1 cellular context compared by ENCODE assay signal in the genomic region with DNA sequence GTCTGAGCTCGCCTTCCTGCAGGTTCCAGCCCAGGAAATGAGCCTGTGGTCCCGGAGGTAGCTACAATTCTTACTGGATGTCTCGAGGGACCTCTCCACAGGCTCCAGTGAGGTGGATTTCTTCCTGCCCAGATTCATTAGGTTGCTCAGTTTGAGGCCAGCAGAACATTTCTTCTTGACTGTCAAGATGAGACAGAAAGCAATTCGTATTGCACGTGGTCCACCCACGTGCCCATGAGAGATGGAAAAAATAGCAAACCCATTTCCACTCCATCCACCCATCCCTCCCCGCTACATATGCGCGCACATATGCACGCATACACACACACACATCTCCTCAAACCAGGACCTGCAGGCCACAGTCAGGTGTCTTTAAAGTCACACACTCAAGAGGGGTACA.
TF ChIP-seq lines count a peak whose summit lies in the region.

No MANE protein-coding gene starts in this region.

TF ChIP-seq in Ishikawa, 13 proteins besides CTCF, POLR2A, EP300 and RAD21:
- TF ChIP-seq, protein P1, sequence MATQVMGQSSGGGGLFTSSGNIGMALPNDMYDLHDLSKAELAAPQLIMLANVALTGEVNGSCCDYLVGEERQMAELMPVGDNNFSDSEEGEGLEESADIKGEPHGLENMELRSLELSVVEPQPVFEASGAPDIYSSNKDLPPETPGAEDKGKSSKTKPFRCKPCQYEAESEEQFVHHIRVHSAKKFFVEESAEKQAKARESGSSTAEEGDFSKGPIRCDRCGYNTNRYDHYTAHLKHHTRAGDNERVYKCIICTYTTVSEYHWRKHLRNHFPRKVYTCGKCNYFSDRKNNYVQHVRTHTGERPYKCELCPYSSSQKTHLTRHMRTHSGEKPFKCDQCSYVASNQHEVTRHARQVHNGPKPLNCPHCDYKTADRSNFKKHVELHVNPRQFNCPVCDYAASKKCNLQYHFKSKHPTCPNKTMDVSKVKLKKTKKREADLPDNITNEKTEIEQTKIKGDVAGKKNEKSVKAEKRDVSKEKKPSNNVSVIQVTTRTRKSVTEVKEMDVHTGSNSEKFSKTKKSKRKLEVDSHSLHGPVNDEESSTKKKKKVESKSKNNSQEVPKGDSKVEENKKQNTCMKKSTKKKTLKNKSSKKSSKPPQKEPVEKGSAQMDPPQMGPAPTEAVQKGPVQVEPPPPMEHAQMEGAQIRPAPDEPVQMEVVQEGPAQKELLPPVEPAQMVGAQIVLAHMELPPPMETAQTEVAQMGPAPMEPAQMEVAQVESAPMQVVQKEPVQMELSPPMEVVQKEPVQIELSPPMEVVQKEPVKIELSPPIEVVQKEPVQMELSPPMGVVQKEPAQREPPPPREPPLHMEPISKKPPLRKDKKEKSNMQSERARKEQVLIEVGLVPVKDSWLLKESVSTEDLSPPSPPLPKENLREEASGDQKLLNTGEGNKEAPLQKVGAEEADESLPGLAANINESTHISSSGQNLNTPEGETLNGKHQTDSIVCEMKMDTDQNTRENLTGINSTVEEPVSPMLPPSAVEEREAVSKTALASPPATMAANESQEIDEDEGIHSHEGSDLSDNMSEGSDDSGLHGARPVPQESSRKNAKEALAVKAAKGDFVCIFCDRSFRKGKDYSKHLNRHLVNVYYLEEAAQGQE (IDR thresholded peaks at IDR 0.05; ENCODE audit: low read depth): no peak
- TF ChIP-seq, protein P2, sequence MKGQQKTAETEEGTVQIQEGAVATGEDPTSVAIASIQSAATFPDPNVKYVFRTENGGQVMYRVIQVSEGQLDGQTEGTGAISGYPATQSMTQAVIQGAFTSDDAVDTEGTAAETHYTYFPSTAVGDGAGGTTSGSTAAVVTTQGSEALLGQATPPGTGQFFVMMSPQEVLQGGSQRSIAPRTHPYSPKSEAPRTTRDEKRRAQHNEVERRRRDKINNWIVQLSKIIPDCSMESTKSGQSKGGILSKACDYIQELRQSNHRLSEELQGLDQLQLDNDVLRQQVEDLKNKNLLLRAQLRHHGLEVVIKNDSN (IDR thresholded peaks at IDR 0.05): no peak
- TF ChIP-seq FOXM1 (IDR thresholded peaks at IDR 0.05; ENCODE audit: borderline replicate concordance, low read depth) (no peak), NFIC (IDR thresholded peaks at IDR 0.05) (no peak)
- TF ChIP-seq, protein P3, sequence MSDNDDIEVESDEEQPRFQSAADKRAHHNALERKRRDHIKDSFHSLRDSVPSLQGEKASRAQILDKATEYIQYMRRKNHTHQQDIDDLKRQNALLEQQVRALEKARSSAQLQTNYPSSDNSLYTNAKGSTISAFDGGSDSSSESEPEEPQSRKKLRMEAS (IDR thresholded peaks at IDR 0.05): peak; percentile 53; the same call in 1 of the 2 replicates
